In genomic region chr19:2032296-2032941, GRCh38 we compare ENCODE assay signal across 1 cellular context.
TF ChIP-seq lines count a peak whose summit lies in the region.

No MANE protein-coding gene starts in this region.

TF ChIP-seq in GM23338, 12 proteins besides CTCF, POLR2A, EP300 and RAD21 (continued from another document):
- TF ChIP-seq ZNF462 (CRISPR knock-in tag; IDR thresholded peaks at IDR 0.05) = no peak
